Comparison of ENCODE assay signal across 8 cellular contexts in the genomic region with DNA sequence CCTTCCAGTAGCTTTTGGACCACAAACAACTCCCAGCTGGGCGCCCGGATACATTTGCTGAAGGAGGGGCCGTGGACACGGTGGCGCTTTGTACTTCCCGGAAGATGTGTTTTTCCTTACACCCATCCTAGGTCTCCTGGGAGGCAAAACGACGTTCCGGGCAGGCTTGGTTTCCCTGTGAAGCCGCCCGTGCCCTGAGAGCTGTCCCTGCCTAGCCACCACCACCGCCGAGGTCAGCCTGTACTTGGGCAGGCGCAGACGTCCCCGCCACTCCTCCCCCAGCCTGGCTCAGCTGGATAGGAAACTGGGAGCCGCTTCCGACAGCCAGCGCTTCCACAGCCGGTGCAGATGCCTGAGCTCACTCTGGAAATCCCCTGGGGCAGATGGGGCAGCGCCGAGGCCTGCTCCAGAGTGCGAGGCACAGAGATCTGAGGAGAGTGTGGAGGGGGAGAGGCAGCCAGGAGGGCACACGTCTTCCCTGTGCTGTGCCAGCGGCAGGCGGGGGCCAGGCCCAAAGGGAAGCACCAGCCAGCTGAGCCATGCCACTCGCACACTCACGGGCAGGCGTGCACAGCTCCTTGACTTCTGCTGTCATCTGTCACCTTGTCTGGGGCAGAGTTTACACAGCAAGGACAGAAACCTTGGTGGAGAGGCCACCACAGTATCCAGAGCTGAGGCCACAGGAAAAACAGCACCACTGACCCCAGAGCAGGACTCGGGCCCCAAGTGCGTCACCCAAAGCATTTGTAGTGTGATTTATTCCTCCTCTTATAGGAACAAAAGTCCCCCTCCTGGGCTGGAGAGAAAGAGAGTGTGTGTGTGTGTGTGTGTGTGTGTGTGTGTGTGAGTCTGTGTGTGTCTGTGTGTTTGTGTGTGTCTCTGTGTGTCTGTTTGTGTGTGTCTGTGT. TPM values are rescaled to one million over a fixed set of nuclear protein-coding genes. Genes with fewer than 3 reads are reported as not detected.
DNase-seq lines count a peak whose midpoint lies in the region; ATAC-seq and TF ChIP-seq lines count a peak whose summit lies in the region.

No MANE protein-coding gene starts in this region.

- no peaks in the 10 kb centered on the region; a peak in 1 of 4 replicates for H3K36me3 ChIP-seq in HCT116 (ENCODE audit: control insufficient read depth in 1 of 2, insufficient read depth in 2 of 2, low read length in 2 of 2)
- H3K36me3 ChIP-seq in fibroblast of lung (ENCODE audit: control insufficient read depth, insufficient read depth, low read length): no peaks in the 10 kb centered on the region

- H3K9ac ChIP-seq in HCT116 (ENCODE audit: low read length) (no peak overlapping the region), fibroblast of lung (ENCODE audit: insufficient read depth, low read length) (peak overlapping the region; percentile 52)

- DNase-seq in AG08396 (ENCODE audit: low spot score) (peak; percentile 84), HCT116 (ENCODE audit: low read depth, low spot score) (no peak), T-cell (no peak), fibroblast of lung (ENCODE audit: low read depth in 2 of 2) (peak; percentile 74 to 84), natural killer cell (no peak), erythroblast (lab: John Stamatoyannopoulos, UW) (no peak)

- BruUV-seq in HCT116 (replicated peaks; lab: Mats Ljungman, UMichigan): no TSS peak

- H3K4me1 Mint-ChIP-seq in T-cell: peaks cover 48 to 81% (median 61%) of the 10 kb centered on the region in 3 donors
- H3K4me1 Mint-ChIP-seq in natural killer cell: peaks cover 69 to 88% of the 10 kb centered on the region in 2 donors

- H3K9me3 Mint-ChIP-seq in T-cell (no peaks in the 10 kb centered on the region), natural killer cell (no peaks in the 10 kb centered on the region)

- RAD21 ChIA-PET in HCT116 (lab: Charles Lee; ENCODE audit: low non-redundant PET in 1 of 2, low total read pairs in 2 of 2, uncharacterized antibody in 2 of 2, unreplicated experiment in 2 of 2): no interaction called here

- H3K27me3 Mint-ChIP-seq in T-cell (no peaks in the 10 kb centered on the region), natural killer cell (ENCODE audit: low read depth in 2 of 2) (no peaks in the 10 kb centered on the region)

- H3K27me3 ChIP-seq in HCT116 (ENCODE audit: insufficient read depth, low read length) (no peaks in the 10 kb centered on the region), fibroblast of lung (ENCODE audit: control insufficient read depth, insufficient read depth, low read length) (no peaks in the 10 kb centered on the region)

- intact Hi-C loops in HCT116 (cut with micrococcal nuclease): no loop called here
- intact Hi-C loops in natural killer cell (cut with micrococcal nuclease): no loop called here

- ATAC-seq in HCT116: no peak
- no peak for ATAC-seq in T-cell (replicated peaks in 1 of 4)
- ATAC-seq in natural killer cell: no peak
- no peak for ATAC-seq in GM19395 (IDR thresholded peaks at IDR 0.05; ENCODE audit: unreplicated experiment)
- no peak for ATAC-seq in GM19324 (IDR thresholded peaks at IDR 0.05; ENCODE audit: low FRiP score, unreplicated experiment)

- H3K27ac ChIP-seq in HCT116 (ENCODE audit: low read depth, low read length): peak overlapping the region; percentile 96; the same call in 1 of the 2 replicates
- H3K27ac ChIP-seq in fibroblast of lung (ENCODE audit: insufficient read depth, low read length): peak overlapping the region; percentile 69

- H3K27ac Mint-ChIP-seq in T-cell: peak overlapping the region; percentile 73 to 74
- peak overlapping the region; percentile 96 to 97 for H3K27ac Mint-ChIP-seq in natural killer cell

- H3K36me3 Mint-ChIP-seq in T-cell: no peaks in the 10 kb centered on the region
- no peaks in the 10 kb centered on the region for H3K36me3 Mint-ChIP-seq in natural killer cell

- CTCF ChIA-PET in HCT116 (lab: Charles Lee) (interaction anchor here (1.3 to 2.2 kb wide), 3 partner anchors 25 to 132 kb away, joined by 3 to 12 read pairs (median 6); no protein-coding TSS in a partner anchor), T-cell (lab: Charles Lee) (interaction anchor here (0.6 to 1.0 kb wide), 3 partner anchors 32 to 100 kb away, joined by 3 read pairs; no protein-coding TSS in a partner anchor)

- H3K4me2 ChIP-seq in HCT116 (ENCODE audit: low read length) (peak overlapping the region; percentile 97), fibroblast of lung (ENCODE audit: extremely low read depth, insufficient read depth, low read length) (peak overlapping the region; percentile 82)

- no peaks in the 10 kb centered on the region for H3K9me2 ChIP-seq in HCT116 (ENCODE audit: insufficient read depth)

- H2AFZ ChIP-seq in HCT116 (ENCODE audit: low read depth, low read length, poor library complexity, severe bottlenecking): no peak overlapping the region
- H2AFZ ChIP-seq in fibroblast of lung (ENCODE audit: low read length): peak overlapping the region; percentile 72

- TF ChIP-seq CTCF in HCT116 (IDR thresholded peaks at IDR 0.05 in 2 of 3, conservative IDR thresholded peaks at IDR 0.05 in 1 of 3; ENCODE audit: borderline replicate concordance in 1 of 3, insufficient read depth in 1 of 3, low read depth in 2 of 3, low read length in 2 of 3) (no peak), fibroblast of lung (conservative IDR thresholded peaks at IDR 0.05 in 1 of 2, IDR thresholded peaks at IDR 0.05 in 1 of 2; ENCODE audit: low read depth in 1 of 2, low read length in 2 of 2) (no peak), natural killer cell (IDR thresholded peaks at IDR 0.05) (no peak)

- peaks cover 56% of the 10 kb centered on the region for H3K79me2 ChIP-seq in HCT116 (ENCODE audit: insufficient read depth, low read length)
- H3K79me2 ChIP-seq in fibroblast of lung (ENCODE audit: control insufficient read depth, insufficient read depth, low read length): no peaks in the 10 kb centered on the region

- TF ChIP-seq RAD21 in HCT116 (IDR thresholded peaks at IDR 0.05; ENCODE audit: low read depth): no peak

- POLR2A ChIA-PET in HCT116 (lab: Charles Lee): interaction anchor here (1.1 to 1.6 kb wide), 2 partner anchors 40 to 45 kb away, joined by 3 to 7 read pairs; no protein-coding TSS in a partner anchor
- POLR2A ChIA-PET in T-cell (lab: Charles Lee): no interaction called here

- H3K4me3 ChIP-seq in HCT116 (replicated peaks in 1 of 2; ENCODE audit: low read depth in 1 of 2, low read length in 2 of 2) (no peak overlapping the region), fibroblast of lung (replicated peaks in 1 of 4; ENCODE audit: control extremely low read depth in 1 of 4, insufficient read depth in 1 of 4, low read depth in 3 of 4, low read length in 4 of 4) (peak overlapping the region in 1 of 4 experiments; percentile 10)

- peak overlapping the region; percentile 34 to 90 (median 82) for H3K4me3 Mint-ChIP-seq in T-cell
- peak overlapping the region; percentile 97 for H3K4me3 Mint-ChIP-seq in natural killer cell

- TF ChIP-seq POLR2A in HCT116 (IDR thresholded peaks at IDR 0.05; ENCODE audit: borderline replicate concordance, extremely low read depth, insufficient read depth, insufficient read length) (no peak), erythroblast (IDR thresholded peaks at IDR 0.05; ENCODE audit: low read length) (no peak)

- H3K4me1 ChIP-seq in HCT116 (ENCODE audit: control insufficient read depth in 1 of 2, insufficient read depth in 2 of 2, low read length in 2 of 2) (peaks cover 32 to 42% of the 10 kb centered on the region in 2 experiments), fibroblast of lung (ENCODE audit: control insufficient read depth, extremely low read depth, insufficient read depth, low read length) (peaks cover 22% of the 10 kb centered on the region)

- H3K9me3 ChIP-seq in HCT116 (ENCODE audit: control insufficient read depth in 1 of 2, insufficient read depth in 1 of 2, low read depth in 1 of 2, low read length in 2 of 2): no peaks in the 10 kb centered on the region
- no peaks in the 10 kb centered on the region for H3K9me3 ChIP-seq in fibroblast of lung (ENCODE audit: control insufficient read depth, insufficient read depth, low read depth, low read length)

- H4K20me1 ChIP-seq in HCT116 (ENCODE audit: insufficient read depth): peaks cover 5% of the 10 kb centered on the region; the same call in 1 of the 2 replicates
- H4K20me1 ChIP-seq in fibroblast of lung (ENCODE audit: control insufficient read depth, extremely low read depth, insufficient read depth, low read length): no peaks in the 10 kb centered on the region

RNA-seq across cellular contexts. Expression of a gene that starts 3.0 kb away (rescaled TPM):
- total RNA-seq in HCT116 (2021; ENCODE audit: unreplicated experiment) (61.1 TPM), T-cell (10 to 100 TPM; 35.2 to 99.0 (median 74.0) TPM), fibroblast of lung (3.9 and 5.1 TPM in 2 replicates), natural killer cell (100 to 1,000 TPM; 194 to 233 (median 202) TPM)
- polyA plus RNA-seq in HCT116 (2012): 34.4 and 40.6 TPM in 2 replicates
- polyA plus RNA-seq in fibroblast of lung: 0.94 and 1.7 TPM in 2 replicates
- polyA plus RNA-seq in fibroblast of lung (2012): 2.8 TPM in 2 replicates
- 2.4 and 3.9 TPM in 2 replicates for polyA minus RNA-seq in fibroblast of lung (ENCODE audit: low replicate concordance)

RNA-seq across cellular contexts. Expression of a gene that starts 30.8 kb away (rescaled TPM):
- total RNA-seq in HCT116 (2021; ENCODE audit: unreplicated experiment) (not detected), T-cell (not detected), fibroblast of lung (not detected in 2 replicates), natural killer cell (under 1 TPM in 2 of 3 donors, not detected in 1; 0.28 to 0.50 TPM)
- 0.24 and 0.36 TPM in 2 replicates for polyA plus RNA-seq in HCT116 (2012)
- not detected in 2 replicates for polyA plus RNA-seq in fibroblast of lung
- not detected in 2 replicates for polyA plus RNA-seq in fibroblast of lung (2012)
- not detected in 2 replicates for polyA minus RNA-seq in fibroblast of lung (ENCODE audit: low replicate concordance)

RNA-seq across cellular contexts. Expression of a gene that starts 39.3 kb away (rescaled TPM):
- total RNA-seq in HCT116 (2021; ENCODE audit: unreplicated experiment): 0.66 TPM
- polyA plus RNA-seq in HCT116 (2012): 0.22 and 0.36 TPM in 2 replicates
- total RNA-seq in T-cell: under 1 TPM; 0.20 to 0.76 (median 0.65) TPM
- 12.4 and 19.5 TPM in 2 replicates for total RNA-seq in fibroblast of lung
- 9.1 and 10.0 TPM in 2 replicates for polyA plus RNA-seq in fibroblast of lung
- 19.9 and 25.0 TPM in 2 replicates for polyA plus RNA-seq in fibroblast of lung (2012)
- 15.1 and 19.0 TPM in 2 replicates for polyA minus RNA-seq in fibroblast of lung (ENCODE audit: low replicate concordance)
- total RNA-seq in natural killer cell: under 1 TPM; 0.12 to 0.33 (median 0.16) TPM

RNA-seq across cellular contexts. Expression of a gene that starts 41.6 kb away (rescaled TPM):
- total RNA-seq in HCT116 (2021; ENCODE audit: unreplicated experiment) (not detected), T-cell (1 to 10 TPM in 2 of 5 donors, under 1 TPM in 3; 0.66 to 1.3 (median 0.92) TPM), fibroblast of lung (4.1 and 4.3 TPM in 2 replicates), natural killer cell (1 to 10 TPM in 1 of 3 donors, under 1 TPM in 2; 0.77 to 1.1 (median 0.82) TPM)
- 0.39 and 0.62 TPM in 2 replicates for polyA plus RNA-seq in HCT116 (2012)
- polyA plus RNA-seq in fibroblast of lung: 0.72 and 0.89 TPM in 2 replicates
- 1.1 and 2.0 TPM in 2 replicates for polyA plus RNA-seq in fibroblast of lung (2012)
- not detected in 2 replicates for polyA minus RNA-seq in fibroblast of lung (ENCODE audit: low replicate concordance)

RNA-seq across cellular contexts. Expression of a gene that starts 45.3 kb away (rescaled TPM):
- total RNA-seq in HCT116 (2021; ENCODE audit: unreplicated experiment) (59.1 TPM), T-cell (10 to 100 TPM; 33.9 to 57.8 (median 47.5) TPM), fibroblast of lung (9.2 and 12.4 TPM in 2 replicates), natural killer cell (10 to 100 TPM; 34.9 to 40.2 (median 37.7) TPM)
- 50.2 and 72.6 TPM in 2 replicates for polyA plus RNA-seq in HCT116 (2012)
- 10.8 and 11.5 TPM in 2 replicates for polyA plus RNA-seq in fibroblast of lung
- polyA plus RNA-seq in fibroblast of lung (2012): 10.2 and 13.1 TPM in 2 replicates
- polyA minus RNA-seq in fibroblast of lung (ENCODE audit: low replicate concordance): 119 and 153 TPM in 2 replicates

Comparison
In these comparisons a context has a peak if more than half of its experiments do, and no peak if none do; other contexts are left out.
1. DNase-seq: peak in AG08396 (single experiment) and fibroblast of lung (2 of 2); none in HCT116 (single experiment), T-cell (0 of 34), natural killer cell (single experiment) and erythroblast (0 of 2).